In the genomic region with DNA sequence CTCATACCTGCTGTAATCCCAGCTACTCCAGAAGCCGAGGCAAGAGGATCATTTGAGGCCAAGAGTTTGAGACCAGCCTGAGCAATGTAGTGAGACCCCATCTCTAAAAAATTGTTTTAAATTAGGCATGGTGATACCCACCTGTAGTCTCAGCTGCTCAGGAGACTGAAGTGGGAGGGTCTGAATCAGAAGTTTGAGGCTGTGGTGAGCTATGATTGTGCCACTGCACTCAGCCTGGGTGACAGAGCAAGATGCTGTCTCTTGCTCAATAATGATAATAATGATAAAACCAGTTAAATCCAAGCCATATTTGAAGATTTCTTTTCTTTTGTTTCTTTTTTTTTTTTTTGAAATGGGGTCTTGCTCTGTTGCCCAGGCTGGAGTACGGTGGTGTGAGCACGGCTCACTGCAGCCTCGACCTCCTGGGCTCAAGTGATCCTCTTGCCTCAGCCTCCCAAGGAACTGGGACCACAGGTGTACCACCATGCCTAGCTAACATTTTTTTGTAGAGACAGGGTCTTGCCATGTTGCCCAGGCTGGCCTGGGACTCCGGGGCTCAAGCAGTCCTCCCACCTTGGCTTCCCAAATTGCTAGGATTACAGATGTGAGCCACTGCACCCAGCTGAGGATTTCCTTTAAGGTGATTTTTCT, we compare ENCODE assay signal across 21 cellular contexts.
"Had no signal": no experiment of that assay in that cellular context is flagged by ENCODE, and none has a peak within 500 bp of the region (broad histone marks: within the 10 kb centered on the region; RNA-seq: fewer than 3 reads in every experiment).

No MANE protein-coding gene starts in this region.

- H3K4me3 ChIP-seq: adrenal gland, breast epithelium, coronary artery, gastroesophageal sphincter, heart left ventricle, left lung, spleen, tibial artery had no signal

- ATAC-seq: esophagus mucosa, gastroesophageal sphincter, heart left ventricle, left lung had no signal

- H3K27ac ChIP-seq: adrenal gland, breast epithelium, coronary artery, gastroesophageal sphincter, left lung, spleen, tibial artery had no signal

- H3K4me3 Mint-ChIP-seq: nephron progenitor cell; T-helper 2 cell treated with Interferon-gamma antibody and Interleukin-4, amounts not matched to agents 5 μg/mL and 100 μg/mL, for 36 hours had no signal

- H3K4me1 Mint-ChIP-seq: nephron progenitor cell had no signal

- H3K9me3 ChIP-seq: adrenal gland, breast epithelium, gastroesophageal sphincter, left lung, spleen, tibial artery had no signal

- DNase-seq: activated CD4-positive, alpha-beta T cell treated with anti-CD3 and anti-CD28 coated beads, Interleukin-2, amount 50 U/mL, for 1 hour; activated naive CD4-positive, alpha-beta T cell treated with anti-CD3 and anti-CD28 coated beads, Interleukin-2, amount 50 U/mL, for 16 hours; heart left ventricle; kidney; left lung; mammary epithelial cell; midbrain; nephron progenitor cell; nucleus accumbens; posterior cingulate gyrus; spleen; stimulated activated CD4-positive, alpha-beta T cell treated with anti-CD3 and anti-CD28 coated beads, Interleukin-4, amount 100 ng/mL, for 4 hours; stimulated activated naive CD4-positive, alpha-beta T cell treated with Interleukin-2 at 50 U/mL for 16 hours; substantia nigra; tibial artery had no signal

- H3K27ac Mint-ChIP-seq: nephron progenitor cell; T-helper 2 cell treated with Interferon-gamma antibody and Interleukin-4, amounts not matched to agents 5 μg/mL and 100 μg/mL, for 36 hours had no signal

- H3K27me3 ChIP-seq: adrenal gland, breast epithelium, gastroesophageal sphincter, heart left ventricle, left lung, spleen, tibial artery had no signal

- H3K36me3 ChIP-seq: breast epithelium had no signal

- H3K9me3 Mint-ChIP-seq: T-helper 2 cell treated with Interferon-gamma antibody and Interleukin-4, amounts not matched to agents 5 μg/mL and 100 μg/mL, for 36 hours had no signal
